ENCODE assay signal across 25 cellular contexts in genomic region chr18:78717051-78717765, GRCh38.
"Had no signal": no experiment of that assay in that cellular context is flagged by ENCODE, and none has a peak within 500 bp of the region (broad histone marks: within the 10 kb centered on the region; RNA-seq: fewer than 3 reads in every experiment).

No MANE protein-coding gene starts in this region.

- H3K79me2 ChIP-seq: parathyroid adenoma had no signal

- H3K4me2 ChIP-seq: smooth muscle cell had no signal

- H3K4me3 ChIP-seq: heart left ventricle, lower lobe of right lung, smooth muscle cell, stomach, testis, thyroid gland, transverse colon, uterus had no signal

- H3K27me3 ChIP-seq: testis, thyroid gland, transverse colon, uterus had no signal

- H3K9ac ChIP-seq: parathyroid adenoma had no signal

- H3K9me3 Mint-ChIP-seq: nephron had no signal

- H3K4me3 Mint-ChIP-seq: naive thymus-derived CD8-positive, alpha-beta T cell; nephron; neural crest cell; stimulated activated naive B cell treated with anti-CD40 and anti-IgM and Interleukin-4, amounts not matched to agents 10 μg/mL and 1 μg/mL and 100 μg/mL, for 72 hours had no signal

- H2AFZ ChIP-seq: parathyroid adenoma had no signal

- H3K27ac ChIP-seq: heart left ventricle, lower lobe of right lung, neutrophil, parathyroid adenoma, stomach, testis, thyroid gland, transverse colon, uterus had no signal

- DNase-seq: heart left ventricle; hypothalamus; islet precursor cell; left ventricle myocardium superior; lower lobe of right lung; mammary epithelial cell; mesenchymal stem cell; naive thymus-derived CD8-positive, alpha-beta T cell; occipital lobe; stimulated activated CD4-positive, alpha-beta T cell treated with anti-CD3 and anti-CD28 coated beads, Interleukin-12 subunit alpha, Interleukin-12 subunit beta, amount 100 ng/mL, for 4 hours; stimulated activated CD4-positive, alpha-beta T cell treated with anti-CD3 and anti-CD28 coated beads, Interleukin-15, amount 100 ng/mL, for 24 hours; stimulated activated CD4-positive, alpha-beta T cell treated with anti-CD3 and anti-CD28 coated beads, Interleukin-2, amount 100 ng/mL, for 24 hours; stimulated activated CD4-positive, alpha-beta T cell treated with anti-CD3 and anti-CD28 coated beads, Interleukin-4, amount 100 ng/mL, for 1 hour; stimulated activated naive B cell treated with anti-CD40 and anti-IgM and Interleukin-4, amounts not matched to agents 10 μg/mL and 1 μg/mL and 100 μg/mL, for 72 hours; stimulated activated naive CD8-positive, alpha-beta T cell treated with anti-CD3 and anti-CD28 coated beads, Interleukin-15, Interleukin-2, amounts not matched to agents 100 U/mL and 50 U/mL, for 24 hours; stomach; testis; thyroid gland; transverse colon; uterus had no signal

- H3K27ac Mint-ChIP-seq: nephron; stimulated activated naive B cell treated with anti-CD40 and anti-IgM and Interleukin-4, amounts not matched to agents 10 μg/mL and 1 μg/mL and 100 μg/mL, for 72 hours had no signal

- H3K36me3 Mint-ChIP-seq: naive thymus-derived CD8-positive, alpha-beta T cell; stimulated activated naive B cell treated with anti-CD40 and anti-IgM and Interleukin-4, amounts not matched to agents 10 μg/mL and 1 μg/mL and 100 μg/mL, for 72 hours had no signal

- H3K9me3 ChIP-seq: heart left ventricle, lower lobe of right lung, neutrophil, stomach, testis, thyroid gland, transverse colon, uterus had no signal

- H3K36me3 ChIP-seq: heart left ventricle, lower lobe of right lung, neutrophil, stomach, thyroid gland, transverse colon, uterus had no signal

- H3K4me1 ChIP-seq: heart left ventricle, lower lobe of right lung, parathyroid adenoma, testis, transverse colon, uterus had no signal

- H3K4me1 Mint-ChIP-seq: naive thymus-derived CD8-positive, alpha-beta T cell; stimulated activated naive B cell treated with anti-CD40 and anti-IgM and Interleukin-4, amounts not matched to agents 10 μg/mL and 1 μg/mL and 100 μg/mL, for 72 hours had no signal
